Comparison of ENCODE assay signal across 34 cellular contexts in the genomic region with DNA sequence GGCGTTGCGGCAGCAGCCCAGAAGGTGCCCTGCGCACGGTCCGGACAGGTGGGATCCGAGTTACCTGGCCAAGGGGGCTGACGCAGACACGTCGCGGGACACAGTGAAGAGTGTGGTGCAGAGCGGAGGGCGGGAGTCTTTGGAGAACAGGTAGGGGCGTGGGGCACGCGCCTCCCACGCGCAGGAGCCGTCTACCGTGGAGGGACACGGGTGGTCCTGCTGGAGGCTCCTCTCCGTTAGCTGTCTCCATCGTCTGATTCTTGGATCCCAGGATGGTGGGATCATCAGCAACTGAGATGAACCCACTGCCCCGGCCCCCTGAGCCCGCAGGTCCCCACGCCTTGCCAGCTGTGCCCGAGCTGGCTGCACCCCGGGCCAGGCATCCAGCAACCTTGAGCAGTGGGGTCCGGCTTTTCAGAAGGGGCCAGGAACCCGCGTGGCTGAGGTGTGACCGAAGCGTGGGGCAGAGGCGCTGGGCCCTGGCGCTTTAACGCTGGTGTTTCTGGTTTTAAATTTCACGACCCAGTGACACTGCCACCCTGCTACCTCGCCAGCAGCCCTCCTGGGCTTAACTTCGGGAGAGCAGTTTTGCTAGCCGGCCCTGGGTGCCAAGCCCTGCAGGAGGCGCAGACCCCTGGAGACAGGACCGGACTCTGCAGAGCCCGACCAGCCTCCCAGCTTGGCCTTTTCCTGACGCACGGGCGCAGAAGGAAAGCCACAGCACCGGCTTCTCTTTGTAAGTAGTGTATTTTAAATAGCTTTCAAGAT. TPM values are rescaled to one million over a fixed set of nuclear protein-coding genes. Genes with fewer than 3 reads are reported as not detected.
"Had no signal": no experiment of that assay in that cellular context is flagged by ENCODE, and none has a peak within 500 bp of the region (broad histone marks: within the 10 kb centered on the region; RNA-seq: fewer than 3 reads in every experiment).

No MANE protein-coding gene starts in this region.

- H3K36me3 Mint-ChIP-seq: natural killer cell treated with Interleukin-12 subunit alpha and Interleukin-12 subunit beta and Interleukin-15 and Interleukin-18, amount 100 ng/mL, for 72 hours had no signal

- DNase-seq: activated CD4-positive, alpha-beta T cell treated with anti-CD3 and anti-CD28 coated beads, Interleukin-2, amount 10 ng/mL, durations not matched to agents 7 days and 5 days; activated CD4-positive, CD25-positive, alpha-beta regulatory T cell treated with anti-CD3 and anti-CD28 coated beads, Interleukin-2, amount 50 U/mL, for 72 hours; activated CD8-positive, alpha-beta T cell treated with anti-CD3 and anti-CD28 coated beads for 36 hours; activated gamma-delta T cell treated with Interleukin-2 at 50 U/mL for 16 hours; activated naive CD4-positive, alpha-beta T cell treated with anti-CD3 and anti-CD28 coated beads, Interleukin-2, amount 50 U/mL, for 16 hours; activated T-cell treated with anti-CD3 and anti-CD28 coated beads, Interleukin-2, amount 50 U/mL, for 4 hours; amniotic stem cell; brain microvascular endothelial cell; cortex of kidney; effector memory CD8-positive, alpha-beta T cell; erythroblast; head of caudate nucleus; hippocampal formation; lower lobe of right lung; mesendoderm; stimulated activated CD4-positive, alpha-beta T cell treated with anti-CD3 and anti-CD28 coated beads, Interleukin-4, amount 100 ng/mL, for 24 hours; T-helper 9 cell; tibial artery; upper lobe of right lung had no signal

- H3K4me3 ChIP-seq: gastroesophageal sphincter, left lung, lower lobe of right lung, skin epidermis, suprapubic skin, tibial artery, upper lobe of right lung had no signal

- H3K27ac ChIP-seq: brain microvascular endothelial cell, gastroesophageal sphincter, left lung, lower lobe of right lung, skin epidermis, suprapubic skin, tibial artery, upper lobe of right lung had no signal

- H3K27me3 ChIP-seq: brain microvascular endothelial cell, gastroesophageal sphincter, left lung, suprapubic skin, tibial artery, upper lobe of right lung had no signal

- H3K27ac Mint-ChIP-seq: activated CD4-positive, alpha-beta T cell treated with anti-CD3 and anti-CD28 coated beads, Interleukin-2, amount 10 ng/mL, durations not matched to agents 7 days and 5 days; activated CD8-positive, alpha-beta T cell treated with anti-CD3 and anti-CD28 coated beads for 36 hours; natural killer cell treated with Interleukin-12 subunit alpha and Interleukin-12 subunit beta and Interleukin-15 and Interleukin-18, amount 100 ng/mL, for 72 hours; stimulated activated effector memory CD8-positive, alpha-beta T cell treated with anti-CD3 and anti-CD28 coated beads, Interleukin-12 subunit alpha, Interleukin-12 subunit beta, amount 100 ng/mL, for 72 hours; T-helper 1 cell treated with Interleukin-12 subunit alpha and Interleukin-12 subunit beta and Interleukin-4 antibody, amounts not matched to agents 30 μg/mL and 1 μg/mL, for 36 hours had no signal

- H3K4me1 ChIP-seq: gastroesophageal sphincter, left lung, lower lobe of right lung, suprapubic skin, tibial artery, upper lobe of right lung had no signal

- H3K9me3 ChIP-seq: gastroesophageal sphincter, left lung, lower lobe of right lung, suprapubic skin, tibial artery, upper lobe of right lung had no signal

- H3K27me3 Mint-ChIP-seq: activated CD4-positive, alpha-beta T cell treated with anti-CD3 and anti-CD28 coated beads, Interleukin-2, amount 10 ng/mL, durations not matched to agents 7 days and 5 days; activated CD8-positive, alpha-beta T cell treated with anti-CD3 and anti-CD28 coated beads for 36 hours; activated T-helper 17 cell treated with anti-CD3 and anti-CD28 coated beads, Interleukin-2, amount 50 U/mL, for 72 hours; effector memory CD8-positive, alpha-beta T cell; natural killer cell treated with Interleukin-12 subunit alpha and Interleukin-12 subunit beta and Interleukin-15 and Interleukin-18, amount 100 ng/mL, for 72 hours had no signal

- ATAC-seq: activated CD8-positive, alpha-beta T cell treated with anti-CD3 and anti-CD28 coated beads for 36 hours; activated T-cell treated with anti-CD3 and anti-CD28 coated beads, Interleukin-2, amount 50 U/mL, for 4 hours; effector memory CD8-positive, alpha-beta T cell; gastroesophageal sphincter; left lung; lower lobe of right lung; sciatic nerve; stimulated activated effector memory CD8-positive, alpha-beta T cell treated with anti-CD3 and anti-CD28 coated beads, Interleukin-12 subunit alpha, Interleukin-12 subunit beta, amount 100 ng/mL, for 72 hours; upper lobe of right lung had no signal

- H3K9me3 Mint-ChIP-seq: activated CD4-positive, alpha-beta T cell treated with anti-CD3 and anti-CD28 coated beads, Interleukin-2, amount 10 ng/mL, durations not matched to agents 7 days and 5 days; activated CD8-positive, alpha-beta T cell treated with anti-CD3 and anti-CD28 coated beads for 36 hours; activated T-cell treated with anti-CD3 and anti-CD28 coated beads, Interleukin-2, amount 50 U/mL, for 4 hours; activated T-helper 17 cell treated with anti-CD3 and anti-CD28 coated beads, Interleukin-2, amount 50 U/mL, for 72 hours; effector memory CD8-positive, alpha-beta T cell; natural killer cell treated with Interleukin-12 subunit alpha and Interleukin-12 subunit beta and Interleukin-15 and Interleukin-18, amount 100 ng/mL, for 72 hours; stimulated activated effector memory CD8-positive, alpha-beta T cell treated with anti-CD3 and anti-CD28 coated beads, Interleukin-12 subunit alpha, Interleukin-12 subunit beta, amount 100 ng/mL, for 72 hours; T-helper 1 cell treated with Interleukin-12 subunit alpha and Interleukin-12 subunit beta and Interleukin-4 antibody, amounts not matched to agents 30 μg/mL and 1 μg/mL, for 36 hours had no signal

- H3K4me3 Mint-ChIP-seq: activated CD4-positive, alpha-beta T cell treated with anti-CD3 and anti-CD28 coated beads, Interleukin-2, amount 10 ng/mL, durations not matched to agents 7 days and 5 days; activated CD8-positive, alpha-beta T cell treated with anti-CD3 and anti-CD28 coated beads for 36 hours; activated T-cell treated with anti-CD3 and anti-CD28 coated beads, Interleukin-2, amount 50 U/mL, for 4 hours; activated T-helper 17 cell treated with anti-CD3 and anti-CD28 coated beads, Interleukin-2, amount 50 U/mL, for 72 hours; natural killer cell treated with Interleukin-12 subunit alpha and Interleukin-12 subunit beta and Interleukin-15 and Interleukin-18, amount 100 ng/mL, for 72 hours; stimulated activated effector memory CD8-positive, alpha-beta T cell treated with anti-CD3 and anti-CD28 coated beads, Interleukin-12 subunit alpha, Interleukin-12 subunit beta, amount 100 ng/mL, for 72 hours; T-helper 1 cell treated with Interleukin-12 subunit alpha and Interleukin-12 subunit beta and Interleukin-4 antibody, amounts not matched to agents 30 μg/mL and 1 μg/mL, for 36 hours had no signal

- H3K4me1 Mint-ChIP-seq: activated CD4-positive, alpha-beta T cell treated with anti-CD3 and anti-CD28 coated beads, Interleukin-2, amount 10 ng/mL, durations not matched to agents 7 days and 5 days; activated T-helper 17 cell treated with anti-CD3 and anti-CD28 coated beads, Interleukin-2, amount 50 U/mL, for 72 hours; stimulated activated effector memory CD8-positive, alpha-beta T cell treated with anti-CD3 and anti-CD28 coated beads, Interleukin-12 subunit alpha, Interleukin-12 subunit beta, amount 100 ng/mL, for 72 hours had no signal

RNA-seq across cellular contexts. Expression of a gene that starts 7.3 kb away (rescaled TPM):
- total RNA-seq: activated T-cell treated with anti-CD3 and anti-CD28 coated beads, Interleukin-2, amount 50 U/mL, for 4 hours; cardiac septum; cerebellum; kidney epithelial cell; natural killer cell treated with Interleukin-12 subunit alpha and Interleukin-12 subunit beta and Interleukin-15 and Interleukin-18, amount 100 ng/mL, for 72 hours had no signal

RNA-seq across cellular contexts. Expression of a gene that starts 48.3 kb away (rescaled TPM):
- total RNA-seq: activated CD4-positive, alpha-beta T cell treated with anti-CD3 and anti-CD28 coated beads, Interleukin-2, amount 10 ng/mL, durations not matched to agents 7 days and 5 days; activated CD8-positive, alpha-beta T cell treated with anti-CD3 and anti-CD28 coated beads for 36 hours; activated T-helper 17 cell treated with anti-CD3 and anti-CD28 coated beads, Interleukin-2, amount 50 U/mL, for 72 hours; astrocyte; cardiac septum; cerebellum; gastroesophageal sphincter; kidney epithelial cell; left lung; lower lobe of right lung; osteocyte; posterior vena cava; sciatic nerve; suprapubic skin; upper lobe of right lung had no signal
